Comparison of ENCODE assay signal across 10 cellular contexts in the genomic region with DNA sequence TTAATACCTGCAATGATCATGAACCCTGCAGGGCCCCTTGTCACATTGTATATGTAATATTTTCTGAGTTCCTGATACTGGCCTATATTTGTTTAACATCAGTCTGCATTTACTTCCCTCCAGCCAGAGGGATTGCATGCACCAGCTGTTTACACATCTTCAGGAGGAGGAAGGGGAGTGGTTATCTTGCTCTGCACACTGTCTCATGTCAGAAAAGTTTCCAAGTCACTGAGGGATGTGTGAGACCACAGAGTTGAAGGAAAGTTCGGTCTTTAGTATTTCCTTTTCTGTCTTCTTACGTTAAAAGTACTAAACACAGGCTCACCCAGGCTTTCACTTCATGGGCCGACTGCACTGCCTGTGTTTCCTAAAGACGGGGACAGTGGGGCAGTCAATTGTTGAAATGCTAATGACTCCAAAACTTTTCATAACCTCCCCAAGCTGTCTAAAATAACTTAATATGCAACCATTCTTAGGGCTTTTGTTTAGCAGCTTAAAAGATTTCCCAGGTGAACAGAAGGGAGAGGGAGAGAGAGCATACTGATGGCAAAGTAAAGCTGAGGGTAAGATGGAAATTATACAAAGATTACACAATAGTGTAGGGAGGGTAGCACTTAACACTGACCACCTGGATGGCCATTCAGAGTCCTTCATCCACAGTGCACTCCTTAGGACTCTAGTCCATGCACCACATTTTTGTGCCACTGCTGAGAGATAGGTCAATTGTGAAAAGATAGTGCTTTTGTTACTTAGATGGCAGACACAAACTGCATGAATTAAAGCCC.
A peak's percentile ranks its signal among the peaks of the same experiment; 100 is the strongest.
DNase-seq lines count a peak whose midpoint lies in the region; ATAC-seq and TF ChIP-seq lines count a peak whose summit lies in the region.
"Had no signal": no experiment of that assay in that cellular context is flagged by ENCODE, and none has a peak within 500 bp of the region (broad histone marks: within the 10 kb centered on the region; RNA-seq: fewer than 3 reads in every experiment).

No MANE protein-coding gene starts in this region.

- H3K27ac ChIP-seq in heart left ventricle (peak overlapping the region in 1 of 12 donors; percentile 48), vagina (peak overlapping the region; percentile 57)

- peaks cover 0 to 3% (median 0%) of the 10 kb centered on the region in 12 donors for H3K4me1 ChIP-seq in heart left ventricle
- H3K4me1 ChIP-seq in vagina = peaks cover 15% of the 10 kb centered on the region

- DNase-seq in Right ventricle myocardium inferior (ENCODE audit: missing footprints) (no peak), cardiac septum (ENCODE audit: low spot score) (no peak), NOMO-1 (lab: John Stamatoyannopoulos, UW; ENCODE audit: unreplicated experiment in 2 of 2) (peak; percentile 64 to 81), heart left ventricle (peak in 1 of 5 donors; percentile 10), vagina (ENCODE audit: extremely low spot score in 2 of 2) (no peak), DMS 273 (lab: John Stamatoyannopoulos, UW; ENCODE audit: unreplicated experiment) (no peak)
- DNase-seq: ACHN; activated CD4-positive, alpha-beta T cell treated with anti-CD3 and anti-CD28 coated beads for 4 hours had no signal

- no peaks in the 10 kb centered on the region for H3K27me3 ChIP-seq in heart left ventricle
- H3K27me3 ChIP-seq in vagina = no peaks in the 10 kb centered on the region

- intact Hi-C loops in Right ventricle myocardium inferior (cut with DNase I) (no loop called here), cardiac septum (cut with DNase I) (no loop called here), heart left ventricle (cut with DNase I) (no loop called here), vagina (cut with DNase I) (no loop called here)

- WGBS in heart left ventricle, 4 donors = 28 to 39% (median 36%) methylated on average over 4 of the region's 4 CpGs

- no peak for TF ChIP-seq POLR2A in heart left ventricle (IDR thresholded peaks at IDR 0.05)
- no peak for TF ChIP-seq POLR2A in vagina (IDR thresholded peaks at IDR 0.05)

- TF ChIP-seq CTCF in heart left ventricle (IDR thresholded peaks at IDR 0.05) = no peak
- TF ChIP-seq CTCF in vagina (IDR thresholded peaks at IDR 0.05) = no peak

- peak; percentile 80 for ATAC-seq in Right ventricle myocardium inferior
- peak; percentile 59 to 84 (median 70) for ATAC-seq in heart left ventricle
- no peak for ATAC-seq in HG02870 (IDR thresholded peaks at IDR 0.05; ENCODE audit: unreplicated experiment)
- ATAC-seq in GM21786 (IDR thresholded peaks at IDR 0.05; ENCODE audit: unreplicated experiment) = no peak

- no peak overlapping the region for H3K4me3 ChIP-seq in heart left ventricle
- no peak overlapping the region for H3K4me3 ChIP-seq in vagina

- H3K36me3 ChIP-seq in heart left ventricle (no peaks in the 10 kb centered on the region), vagina (no peaks in the 10 kb centered on the region)

- H3K9me3 ChIP-seq in heart left ventricle (no peaks in the 10 kb centered on the region), vagina (no peaks in the 10 kb centered on the region)

Comparison
In these comparisons a context has a peak if more than half of its experiments do, and no peak if none do; other contexts are left out.
1. ATAC-seq: peak in Right ventricle myocardium inferior (single experiment) and heart left ventricle (4 of 4); none in HG02870 (single experiment) and GM21786 (single experiment).
2. DNase-seq: peak in NOMO-1 (2 of 2); none in Right ventricle myocardium inferior (single experiment), cardiac septum (single experiment), vagina (0 of 2) and DMS 273 (single experiment).